19 cellular contexts compared by ENCODE assay signal in the genomic region with DNA sequence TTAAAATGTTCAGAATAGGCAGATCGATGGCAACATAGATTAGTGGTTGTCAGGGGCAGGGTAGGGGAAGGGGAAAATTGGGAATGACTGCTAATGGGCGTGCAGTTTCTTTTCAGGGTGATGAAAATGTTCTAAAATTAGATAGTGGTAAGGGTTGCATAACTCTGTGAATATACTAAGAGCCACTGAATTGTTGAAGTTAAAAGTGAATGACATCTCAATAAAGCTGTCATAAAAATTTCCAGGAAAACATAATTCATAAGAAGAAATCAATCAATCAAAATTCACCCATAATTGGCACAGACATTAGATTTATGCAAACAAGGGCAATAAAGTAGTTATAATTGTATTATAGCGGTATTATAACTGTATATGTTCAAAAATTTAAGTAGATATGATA.
"Had no signal": no experiment of that assay in that cellular context is flagged by ENCODE, and none has a peak within 500 bp of the region (broad histone marks: within the 10 kb centered on the region; RNA-seq: fewer than 3 reads in every experiment).

No MANE protein-coding gene starts in this region.

- H3K27ac ChIP-seq: colonic mucosa, esophagus muscularis mucosa, foreskin keratinocyte, gastrocnemius medialis, heart right ventricle, left lung, lower lobe of right lung had no signal

- H3K36me3 ChIP-seq: colonic mucosa, esophagus muscularis mucosa, gastrocnemius medialis, heart right ventricle, left lung, lower lobe of right lung had no signal

- H3K27ac Mint-ChIP-seq: dendritic cell treated with granulocyte-macrophage colony-stimulating factor and Interleukin-4, amounts not matched to agents 40 ng/mL and 50 ng/mL, for 4 days; effector memory CD8-positive, alpha-beta T cell; mesothelial cell of epicardium; naive B cell had no signal

- H3K4me3 ChIP-seq: colonic mucosa, esophagus muscularis mucosa, gastrocnemius medialis, heart right ventricle, left lung, lower lobe of right lung, mucosa of descending colon had no signal

- DNase-seq: colonic mucosa; cortex of kidney; effector CD8-positive, alpha-beta T cell; effector memory CD8-positive, alpha-beta T cell; foreskin keratinocyte; gastrocnemius medialis; glutamatergic neuron; heart right ventricle; hippocampal formation; left cardiac atrium; left lung; left ventricle myocardium superior; lower lobe of right lung; mesenchymal stem cell; mucosa of descending colon; naive B cell had no signal

- H3K9me3 ChIP-seq: colonic mucosa, esophagus muscularis mucosa, gastrocnemius medialis, left lung, lower lobe of right lung, mucosa of descending colon had no signal

- H3K4me1 Mint-ChIP-seq: mesothelial cell of epicardium, naive B cell had no signal

- ATAC-seq: effector memory CD8-positive, alpha-beta T cell; foreskin keratinocyte; gastrocnemius medialis; heart right ventricle; left cardiac atrium; left lung; left ventricle myocardium superior; lower lobe of right lung; mucosa of descending colon had no signal

- H3K27me3 Mint-ChIP-seq: dendritic cell treated with granulocyte-macrophage colony-stimulating factor and Interleukin-4, amounts not matched to agents 40 ng/mL and 50 ng/mL, for 4 days; effector memory CD8-positive, alpha-beta T cell had no signal

- H3K4me1 ChIP-seq: colonic mucosa, esophagus muscularis mucosa, foreskin keratinocyte, gastrocnemius medialis, left lung, lower lobe of right lung had no signal

- H3K27me3 ChIP-seq: colonic mucosa, esophagus muscularis mucosa, foreskin keratinocyte, gastrocnemius medialis, heart right ventricle, left lung had no signal

- H3K4me3 Mint-ChIP-seq: dendritic cell treated with granulocyte-macrophage colony-stimulating factor and Interleukin-4, amounts not matched to agents 40 ng/mL and 50 ng/mL, for 4 days; effector memory CD8-positive, alpha-beta T cell; mesothelial cell of epicardium; naive B cell had no signal

- H3K36me3 Mint-ChIP-seq: mesothelial cell of epicardium had no signal
